Comparison of ENCODE assay signal across 9 cellular contexts in genomic region chr10:73931767-73932624, GRCh38. TPM values are rescaled to one million over a fixed set of nuclear protein-coding genes. Genes with fewer than 3 reads are reported as not detected.
A peak's percentile ranks its signal among the peaks of the same experiment; 100 is the strongest.
DNase-seq lines count a peak whose midpoint lies in the region; ATAC-seq and TF ChIP-seq lines count a peak whose summit lies in the region.
"Had no signal": no experiment of that assay in that cellular context is flagged by ENCODE, and none has a peak within 500 bp of the region (broad histone marks: within the 10 kb centered on the region; RNA-seq: fewer than 3 reads in every experiment).

No MANE protein-coding gene starts in this region.

- peak overlapping the region; percentile 81 to 88 (median 84) for H3K27ac ChIP-seq in esophagus squamous epithelium

- TF ChIP-seq CTCF in esophagus squamous epithelium (IDR thresholded peaks at IDR 0.05): no peak

- peaks cover 4% of the 10 kb centered on the region for H3K27me3 Mint-ChIP-seq in activated CD4-positive, alpha-beta T cell treated with anti-CD3 and anti-CD28 coated beads for 36 hours

- H3K9me3 Mint-ChIP-seq in activated CD4-positive, alpha-beta T cell treated with anti-CD3 and anti-CD28 coated beads for 36 hours (ENCODE audit: low read depth): no peaks in the 10 kb centered on the region

- H3K36me3 ChIP-seq in esophagus squamous epithelium: no peaks in the 10 kb centered on the region
- H3K36me3 ChIP-seq: heart left ventricle had no signal

- WGBS in esophagus squamous epithelium, 2 donors: 64 to 85% methylated on average over 6 to 8 of the region's 13 CpGs

- DNase-seq in activated CD4-positive, alpha-beta T cell treated with anti-CD3 and anti-CD28 coated beads for 36 hours: peak; percentile 79
- DNase-seq in esophagus squamous epithelium (lab: John Stamatoyannopoulos, UW) (no peak), amniotic stem cell (lab: John Stamatoyannopoulos, UW) (no peak), AG20443 (ENCODE audit: low spot score) (no peak), COR-L47 (lab: John Stamatoyannopoulos, UW) (no peak)
- peak; percentile 44 for DNase-seq in stimulated activated CD8-positive, alpha-beta memory T cell treated with anti-CD3 and anti-CD28 coated beads, Interleukin-12 subunit alpha, Interleukin-12 subunit beta, amount 100 ng/mL, for 4 hours (ENCODE audit: low read depth)
- DNase-seq: heart left ventricle had no signal

- POLR2A ChIA-PET in activated CD4-positive, alpha-beta T cell treated with anti-CD3 and anti-CD28 coated beads for 36 hours (lab: Charles Lee): no interaction called here

- H3K27me3 ChIP-seq in esophagus squamous epithelium: no peaks in the 10 kb centered on the region
- H3K27me3 ChIP-seq: heart left ventricle had no signal

- H3K4me3 Mint-ChIP-seq in activated CD4-positive, alpha-beta T cell treated with anti-CD3 and anti-CD28 coated beads for 36 hours: peak overlapping the region; percentile 9

- ATAC-seq in GM18499 (IDR thresholded peaks at IDR 0.05; ENCODE audit: insufficient read depth, unreplicated experiment) (peak; percentile 57), HG03045 (IDR thresholded peaks at IDR 0.05; ENCODE audit: unreplicated experiment) (peak; percentile 63)
- ATAC-seq in activated CD4-positive, alpha-beta T cell treated with anti-CD3 and anti-CD28 coated beads for 36 hours: peak; percentile 98

- TF ChIP-seq POLR2A in esophagus squamous epithelium (IDR thresholded peaks at IDR 0.05): peak in 1 of 4 donors; percentile 41

- H3K4me1 ChIP-seq in esophagus squamous epithelium: peaks cover 20 to 63% (median 26%) of the 10 kb centered on the region in 3 donors

- H3K4me1 Mint-ChIP-seq in activated CD4-positive, alpha-beta T cell treated with anti-CD3 and anti-CD28 coated beads for 36 hours: peaks cover 15% of the 10 kb centered on the region

- no peaks in the 10 kb centered on the region for H3K9me3 ChIP-seq in esophagus squamous epithelium
- H3K9me3 ChIP-seq: heart left ventricle had no signal

- intact Hi-C loops in activated CD4-positive, alpha-beta T cell treated with anti-CD3 and anti-CD28 coated beads for 36 hours (cut with DNase I, micrococcal nuclease): loop anchor here in 1 of 2 experiments (2.0 kb wide), 1 partner anchor 21 kb away; the partner anchor contains the start of gene PLAU
- intact Hi-C loops in esophagus squamous epithelium (cut with DNase I): no loop called here

- CTCF ChIA-PET in activated CD4-positive, alpha-beta T cell treated with anti-CD3 and anti-CD28 coated beads for 36 hours (lab: Charles Lee): interaction anchor here (0.8 to 21.4 kb wide), 7 partner anchors 9 to 121 kb away, joined by 3 to 375 read pairs (median 6); no protein-coding TSS in a partner anchor

- peak overlapping the region; percentile 63 for H3K27ac Mint-ChIP-seq in activated CD4-positive, alpha-beta T cell treated with anti-CD3 and anti-CD28 coated beads for 36 hours

- H3K36me3 Mint-ChIP-seq in activated CD4-positive, alpha-beta T cell treated with anti-CD3 and anti-CD28 coated beads for 36 hours (ENCODE audit: low read depth): no peaks in the 10 kb centered on the region

- H3K4me3 ChIP-seq in esophagus squamous epithelium: no peak overlapping the region
- H3K4me3 ChIP-seq: heart left ventricle had no signal

RNA-seq across cellular contexts. Expression of gene PLAU, which starts 21.1 kb away (rescaled TPM):
- total RNA-seq in activated CD4-positive, alpha-beta T cell treated with anti-CD3 and anti-CD28 coated beads for 36 hours: under 1 TPM in 1 of 2 experiments, not detected in 1; 0.16 TPM
- 10 to 100 TPM in 2 of 4 donors, 1 to 10 TPM in 2; 8.8 to 15.9 (median 11.9) TPM for total RNA-seq in esophagus squamous epithelium

RNA-seq across cellular contexts. Expression of gene CAMK2G, which starts 57.6 kb away (rescaled TPM):
- 10 to 100 TPM; 16.4 to 19.4 TPM for total RNA-seq in activated CD4-positive, alpha-beta T cell treated with anti-CD3 and anti-CD28 coated beads for 36 hours
- total RNA-seq in esophagus squamous epithelium: 10 to 100 TPM; 15.5 to 37.0 (median 28.6) TPM

Comparison
In these comparisons a context has a peak if more than half of its experiments do, and no peak if none do; other contexts are left out.
1. DNase-seq: peak in activated CD4-positive, alpha-beta T cell treated with anti-CD3 and anti-CD28 coated beads for 36 hours (single experiment) and stimulated activated CD8-positive, alpha-beta memory T cell treated with anti-CD3 and anti-CD28 coated beads, Interleukin-12 subunit alpha, Interleukin-12 subunit beta, amount 100 ng/mL, for 4 hours (single experiment); none in esophagus squamous epithelium (single experiment), amniotic stem cell (single experiment), AG20443 (single experiment) and COR-L47 (single experiment).
2. RNA of gene PLAU, which starts 21.1 kb away (total RNA-seq): 8.8 to 15.9 TPM in esophagus squamous epithelium; 0.16 TPM in activated CD4-positive, alpha-beta T cell treated with anti-CD3 and anti-CD28 coated beads for 36 hours; every median in the first group is over 4 times any median in the second.
3. Peak in every context shown above with its lines, with median percentiles within 50 percentile points of each other: ATAC-seq.